Comparison of ENCODE assay signal across 1 cellular context in genomic region chr7:12584940-12585339, GRCh38.
TF ChIP-seq lines count a peak whose summit lies in the region.

No MANE protein-coding gene starts in this region.

TF ChIP-seq in K562, 482 proteins besides CTCF, POLR2A, EP300 and RAD21 (continued from another document and continues in another):
- TF ChIP-seq TFAM (CRISPR knock-in tag; conservative IDR thresholded peaks at IDR 0.05) (no peak), MBD2 (IDR thresholded peaks at IDR 0.05; ENCODE audit: borderline replicate concordance, low read depth) (no peak), DDX20 (tag; IDR thresholded peaks at IDR 0.05; ENCODE audit: low read depth) (no peak), ZNF347 (CRISPR knock-in tag; IDR thresholded peaks at IDR 0.05; ENCODE audit: low read depth) (no peak), JUNB (CRISPR knock-in tag; conservative IDR thresholded peaks at IDR 0.05) (no peak), C11orf30 (IDR thresholded peaks at IDR 0.05; ENCODE audit: low read depth) (peak; percentile 14; the same call in 1 of the 2 replicates), DPF2 (IDR thresholded peaks at IDR 0.05) (peak; percentile 42; the same call in 1 of the 2 replicates), ZKSCAN1 (IDR thresholded peaks at IDR 0.05; ENCODE audit: low read depth, low read length) (0 out of 2 replicates have a peak, but pooled peaks have one; percentile 31), CCNT2 (IDR thresholded peaks at IDR 0.05; ENCODE audit: borderline replicate concordance, extremely low read depth, insufficient read length, low read depth, low read length) (no peak), RUNX1 (IDR thresholded peaks at IDR 0.05; ENCODE audit: low read depth) (no peak), ARID1B (IDR thresholded peaks at IDR 0.05) (peak; percentile 33), ELK3 (CRISPR knock-in tag; IDR thresholded peaks at IDR 0.05) (no peak), BMI1 (IDR thresholded peaks at IDR 0.05; ENCODE audit: low read length) (no peak), ZNF668 (CRISPR knock-in tag; IDR thresholded peaks at IDR 0.05) (no peak), ZNF41 (CRISPR knock-in tag; conservative IDR thresholded peaks at IDR 0.05) (no peak), MLLT1 (IDR thresholded peaks at IDR 0.05) (0 out of 4 replicates have a peak, but pooled peaks of 1 of the 2 experiments have one; percentile 16), CXXC5 (CRISPR knock-in tag; IDR thresholded peaks at IDR 0.05) (peak; percentile 22; the same call in 1 of the 2 replicates), ZNF316 (IDR thresholded peaks at IDR 0.05) (peak; percentile 48), ZC3H11A (IDR thresholded peaks at IDR 0.05; ENCODE audit: low read depth, low read length) (no peak), HDAC2 (IDR thresholded peaks at IDR 0.05) (no peak), TCF7 (IDR thresholded peaks at IDR 0.05; ENCODE audit: borderline replicate concordance) (no peak), ZNF707 (CRISPR knock-in tag; conservative IDR thresholded peaks at IDR 0.05) (no peak), ZNF140 (CRISPR knock-in tag; IDR thresholded peaks at IDR 0.05) (no peak), PURB (CRISPR knock-in tag; IDR thresholded peaks at IDR 0.05; ENCODE audit: low read depth) (no peak), ZNF384 (IDR thresholded peaks at IDR 0.05; ENCODE audit: low read depth, low read length) (peak; percentile 79), CTBP1 (IDR thresholded peaks at IDR 0.05; ENCODE audit: borderline replicate concordance) (0 out of 2 replicates have a peak, but pooled peaks have one; percentile 28), BRCA1 (IDR thresholded peaks at IDR 0.05) (no peak), BRCA1 (CRISPR knock-in tag; IDR thresholded peaks at IDR 0.05) (no peak), CBX2 (IDR thresholded peaks at IDR 0.05; ENCODE audit: insufficient read depth, low read length, poor library complexity, severe bottlenecking) (no peak), ZKSCAN3 (CRISPR knock-in tag; IDR thresholded peaks at IDR 0.05) (no peak), MAFK (IDR thresholded peaks at IDR 0.05; ENCODE audit: low read length) (peak; percentile 14; the same call in 1 of the 2 replicates), GTF2A2 (tag; IDR thresholded peaks at IDR 0.05) (0 out of 2 replicates have a peak, but pooled peaks have one; percentile 46), ELF1 (tag; IDR thresholded peaks at IDR 0.05) (peak; percentile 59), XRCC5 (IDR thresholded peaks at IDR 0.05; ENCODE audit: low read depth, low read length) (no peak), GTF3C2 (IDR thresholded peaks at IDR 0.05; ENCODE audit: borderline replicate concordance, extremely low read depth, insufficient read length) (no peak), ZNF324 (CRISPR knock-in tag; IDR thresholded peaks at IDR 0.05) (no peak), SRSF1 (IDR thresholded peaks at IDR 0.05; ENCODE audit: low read depth, low read length) (no peak), KLF13 (tag; IDR thresholded peaks at IDR 0.05; ENCODE audit: borderline replicate concordance, low read depth) (no peak), MTF1 (CRISPR knock-in tag; IDR thresholded peaks at IDR 0.05; ENCODE audit: borderline replicate concordance) (no peak), SIN3B (IDR thresholded peaks at IDR 0.05; ENCODE audit: low read depth) (no peak), NR4A1 (CRISPR knock-in tag; IDR thresholded peaks at IDR 0.05) (no peak), NR4A1 (tag; IDR thresholded peaks at IDR 0.05) (no peak), ELF2 (CRISPR knock-in tag; IDR thresholded peaks at IDR 0.05) (no peak), GTF2E2 (tag; IDR thresholded peaks at IDR 0.05) (no peak), DIDO1 (tag; IDR thresholded peaks at IDR 0.05; ENCODE audit: low read depth) (no peak), BHLHE40 (IDR thresholded peaks at IDR 0.05; ENCODE audit: low read length) (peak; percentile 68; the same call in 1 of the 2 replicates), TSC22D4 (tag; IDR thresholded peaks at IDR 0.05) (no peak), TBP (optimal IDR thresholded peaks at IDR 0.05; ENCODE audit: low read depth, low read length) (peak; percentile 38), ILK (tag; IDR thresholded peaks at IDR 0.05; ENCODE audit: borderline replicate concordance, low read depth) (no peak)
- TF ChIP-seq, protein P1, sequence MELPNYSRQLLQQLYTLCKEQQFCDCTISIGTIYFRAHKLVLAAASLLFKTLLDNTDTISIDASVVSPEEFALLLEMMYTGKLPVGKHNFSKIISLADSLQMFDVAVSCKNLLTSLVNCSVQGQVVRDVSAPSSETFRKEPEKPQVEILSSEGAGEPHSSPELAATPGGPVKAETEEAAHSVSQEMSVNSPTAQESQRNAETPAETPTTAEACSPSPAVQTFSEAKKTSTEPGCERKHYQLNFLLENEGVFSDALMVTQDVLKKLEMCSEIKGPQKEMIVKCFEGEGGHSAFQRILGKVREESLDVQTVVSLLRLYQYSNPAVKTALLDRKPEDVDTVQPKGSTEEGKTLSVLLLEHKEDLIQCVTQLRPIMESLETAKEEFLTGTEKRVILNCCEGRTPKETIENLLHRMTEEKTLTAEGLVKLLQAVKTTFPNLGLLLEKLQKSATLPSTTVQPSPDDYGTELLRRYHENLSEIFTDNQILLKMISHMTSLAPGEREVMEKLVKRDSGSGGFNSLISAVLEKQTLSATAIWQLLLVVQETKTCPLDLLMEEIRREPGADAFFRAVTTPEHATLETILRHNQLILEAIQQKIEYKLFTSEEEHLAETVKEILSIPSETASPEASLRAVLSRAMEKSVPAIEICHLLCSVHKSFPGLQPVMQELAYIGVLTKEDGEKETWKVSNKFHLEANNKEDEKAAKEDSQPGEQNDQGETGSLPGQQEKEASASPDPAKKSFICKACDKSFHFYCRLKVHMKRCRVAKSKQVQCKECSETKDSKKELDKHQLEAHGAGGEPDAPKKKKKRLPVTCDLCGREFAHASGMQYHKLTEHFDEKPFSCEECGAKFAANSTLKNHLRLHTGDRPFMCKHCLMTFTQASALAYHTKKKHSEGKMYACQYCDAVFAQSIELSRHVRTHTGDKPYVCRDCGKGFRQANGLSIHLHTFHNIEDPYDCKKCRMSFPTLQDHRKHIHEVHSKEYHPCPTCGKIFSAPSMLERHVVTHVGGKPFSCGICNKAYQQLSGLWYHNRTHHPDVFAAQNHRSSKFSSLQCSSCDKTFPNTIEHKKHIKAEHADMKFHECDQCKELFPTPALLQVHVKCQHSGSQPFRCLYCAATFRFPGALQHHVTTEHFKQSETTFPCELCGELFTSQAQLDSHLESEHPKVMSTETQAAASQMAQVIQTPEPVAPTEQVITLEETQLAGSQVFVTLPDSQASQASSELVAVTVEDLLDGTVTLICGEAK (IDR thresholded peaks at IDR 0.05): no peak
- TF ChIP-seq, protein P1 (CRISPR knock-in tag; IDR thresholded peaks at IDR 0.05): no peak
- TF ChIP-seq, protein P2, sequence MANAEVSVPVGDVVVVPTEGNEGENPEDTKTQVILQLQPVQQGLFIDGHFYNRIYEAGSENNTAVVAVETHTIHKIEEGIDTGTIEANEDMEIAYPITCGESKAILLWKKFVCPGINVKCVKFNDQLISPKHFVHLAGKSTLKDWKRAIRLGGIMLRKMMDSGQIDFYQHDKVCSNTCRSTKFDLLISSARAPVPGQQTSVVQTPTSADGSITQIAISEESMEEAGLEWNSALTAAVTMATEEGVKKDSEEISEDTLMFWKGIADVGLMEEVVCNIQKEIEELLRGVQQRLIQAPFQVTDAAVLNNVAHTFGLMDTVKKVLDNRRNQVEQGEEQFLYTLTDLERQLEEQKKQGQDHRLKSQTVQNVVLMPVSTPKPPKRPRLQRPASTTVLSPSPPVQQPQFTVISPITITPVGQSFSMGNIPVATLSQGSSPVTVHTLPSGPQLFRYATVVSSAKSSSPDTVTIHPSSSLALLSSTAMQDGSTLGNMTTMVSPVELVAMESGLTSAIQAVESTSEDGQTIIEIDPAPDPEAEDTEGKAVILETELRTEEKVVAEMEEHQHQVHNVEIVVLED (CRISPR knock-in tag; IDR thresholded peaks at IDR 0.05): no peak
- TF ChIP-seq, protein P3, sequence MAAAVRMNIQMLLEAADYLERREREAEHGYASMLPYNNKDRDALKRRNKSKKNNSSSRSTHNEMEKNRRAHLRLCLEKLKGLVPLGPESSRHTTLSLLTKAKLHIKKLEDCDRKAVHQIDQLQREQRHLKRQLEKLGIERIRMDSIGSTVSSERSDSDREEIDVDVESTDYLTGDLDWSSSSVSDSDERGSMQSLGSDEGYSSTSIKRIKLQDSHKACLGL (CRISPR knock-in tag; IDR thresholded peaks at IDR 0.05; ENCODE audit: borderline replicate concordance, poor library complexity, severe bottlenecking): no peak
